Comparison of ENCODE assay signal across 1 cellular context in the genomic region with DNA sequence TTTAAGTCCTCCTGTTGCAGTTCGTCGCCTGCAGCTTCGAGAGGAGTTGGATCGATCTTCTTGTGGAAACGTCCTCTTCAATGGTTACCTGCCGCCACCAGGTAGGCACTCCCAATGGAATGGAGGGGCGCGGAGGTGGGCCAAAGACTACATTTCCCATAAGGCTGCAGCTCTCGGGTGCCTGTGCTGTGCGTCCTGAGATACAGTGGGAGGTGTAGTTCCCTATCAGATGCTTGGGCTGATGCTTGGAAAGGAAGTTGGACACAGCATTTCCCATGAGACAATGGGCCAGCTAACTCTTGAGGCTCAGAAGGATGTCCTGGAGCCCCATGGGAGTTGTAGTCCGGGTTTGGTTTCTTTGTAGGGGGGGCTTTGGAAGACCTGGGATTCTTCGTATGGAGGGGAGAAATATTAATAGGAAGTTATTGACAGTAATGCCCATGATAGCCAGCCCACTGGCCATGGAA.
TF ChIP-seq lines count a peak whose summit lies in the region.

No MANE protein-coding gene starts in this region.

TF ChIP-seq in K562, 482 proteins besides CTCF, POLR2A, EP300 and RAD21 (continued from another document and continues in another):
- no peak for TF ChIP-seq COPS2 (conservative IDR thresholded peaks at IDR 0.05)
- peak; percentile 77; the same call in 1 of the 2 replicates for TF ChIP-seq GABPB1 (CRISPR knock-in tag; IDR thresholded peaks at IDR 0.05)
- no peak for TF ChIP-seq ZNF316 (IDR thresholded peaks at IDR 0.05)
- TF ChIP-seq, protein P1, sequence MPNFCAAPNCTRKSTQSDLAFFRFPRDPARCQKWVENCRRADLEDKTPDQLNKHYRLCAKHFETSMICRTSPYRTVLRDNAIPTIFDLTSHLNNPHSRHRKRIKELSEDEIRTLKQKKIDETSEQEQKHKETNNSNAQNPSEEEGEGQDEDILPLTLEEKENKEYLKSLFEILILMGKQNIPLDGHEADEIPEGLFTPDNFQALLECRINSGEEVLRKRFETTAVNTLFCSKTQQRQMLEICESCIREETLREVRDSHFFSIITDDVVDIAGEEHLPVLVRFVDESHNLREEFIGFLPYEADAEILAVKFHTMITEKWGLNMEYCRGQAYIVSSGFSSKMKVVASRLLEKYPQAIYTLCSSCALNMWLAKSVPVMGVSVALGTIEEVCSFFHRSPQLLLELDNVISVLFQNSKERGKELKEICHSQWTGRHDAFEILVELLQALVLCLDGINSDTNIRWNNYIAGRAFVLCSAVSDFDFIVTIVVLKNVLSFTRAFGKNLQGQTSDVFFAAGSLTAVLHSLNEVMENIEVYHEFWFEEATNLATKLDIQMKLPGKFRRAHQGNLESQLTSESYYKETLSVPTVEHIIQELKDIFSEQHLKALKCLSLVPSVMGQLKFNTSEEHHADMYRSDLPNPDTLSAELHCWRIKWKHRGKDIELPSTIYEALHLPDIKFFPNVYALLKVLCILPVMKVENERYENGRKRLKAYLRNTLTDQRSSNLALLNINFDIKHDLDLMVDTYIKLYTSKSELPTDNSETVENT (CRISPR knock-in tag; IDR thresholded peaks at IDR 0.05), result no peak
- TF ChIP-seq RBM17 (IDR thresholded peaks at IDR 0.05; ENCODE audit: borderline replicate concordance, low read depth, low read length), result no peak
- TF ChIP-seq CC2D1A (IDR thresholded peaks at IDR 0.05), result no peak
- no peak for TF ChIP-seq ZFP30 (CRISPR knock-in tag; IDR thresholded peaks at IDR 0.05; ENCODE audit: borderline replicate concordance)
- TF ChIP-seq SMAD1 (IDR thresholded peaks at IDR 0.05; ENCODE audit: low read depth, low read length, partially characterized antibody), result no peak
- no peak for TF ChIP-seq CUX1 (CRISPR knock-in tag; IDR thresholded peaks at IDR 0.05)
- no peak for TF ChIP-seq TRIM24 (IDR thresholded peaks at IDR 0.05)
- TF ChIP-seq GTF3C2 (IDR thresholded peaks at IDR 0.05; ENCODE audit: borderline replicate concordance, extremely low read depth, insufficient read length), result no peak
- TF ChIP-seq CEBPB (tag; IDR thresholded peaks at IDR 0.05), result no peak
- no peak for TF ChIP-seq ZNF79 (CRISPR knock-in tag; IDR thresholded peaks at IDR 0.05; ENCODE audit: low read depth)
- no peak for TF ChIP-seq GTF2E2 (tag; IDR thresholded peaks at IDR 0.05)
- TF ChIP-seq ZFP1 (CRISPR knock-in tag; IDR thresholded peaks at IDR 0.05), result no peak
- peak; percentile 82 for TF ChIP-seq SPI1 (IDR thresholded peaks at IDR 0.05; ENCODE audit: borderline replicate concordance, low read depth, low read length)
- no peak for TF ChIP-seq E2F6 (IDR thresholded peaks at IDR 0.05; ENCODE audit: borderline replicate concordance in 1 of 2, extremely low read depth in 1 of 2, insufficient read depth in 1 of 2, insufficient read length in 1 of 2, low read depth in 1 of 2, low read length in 1 of 2, poor library complexity in 1 of 2, severe bottlenecking in 1 of 2)
- peak; percentile 63; the same call in 1 of the 2 replicates for TF ChIP-seq JUND (IDR thresholded peaks at IDR 0.05; ENCODE audit: borderline replicate concordance, low read depth, low read length)
- peak; percentile 31; the same call in 1 of the 3 replicates for TF ChIP-seq JUND (tag; IDR thresholded peaks at IDR 0.05; ENCODE audit: borderline replicate concordance, low read depth, low read length)
- TF ChIP-seq BCLAF1 (IDR thresholded peaks at IDR 0.05; ENCODE audit: borderline replicate concordance in 1 of 2, control insufficient read depth in 1 of 2, low read depth in 2 of 2, low read length in 1 of 2), result no peak
- TF ChIP-seq ZNF197 (CRISPR knock-in tag; IDR thresholded peaks at IDR 0.05; ENCODE audit: low read depth), result peak; percentile 63; the same call in 1 of the 2 replicates
- TF ChIP-seq ZNF124 (CRISPR knock-in tag; IDR thresholded peaks at IDR 0.05), result no peak
- TF ChIP-seq, protein P2, sequence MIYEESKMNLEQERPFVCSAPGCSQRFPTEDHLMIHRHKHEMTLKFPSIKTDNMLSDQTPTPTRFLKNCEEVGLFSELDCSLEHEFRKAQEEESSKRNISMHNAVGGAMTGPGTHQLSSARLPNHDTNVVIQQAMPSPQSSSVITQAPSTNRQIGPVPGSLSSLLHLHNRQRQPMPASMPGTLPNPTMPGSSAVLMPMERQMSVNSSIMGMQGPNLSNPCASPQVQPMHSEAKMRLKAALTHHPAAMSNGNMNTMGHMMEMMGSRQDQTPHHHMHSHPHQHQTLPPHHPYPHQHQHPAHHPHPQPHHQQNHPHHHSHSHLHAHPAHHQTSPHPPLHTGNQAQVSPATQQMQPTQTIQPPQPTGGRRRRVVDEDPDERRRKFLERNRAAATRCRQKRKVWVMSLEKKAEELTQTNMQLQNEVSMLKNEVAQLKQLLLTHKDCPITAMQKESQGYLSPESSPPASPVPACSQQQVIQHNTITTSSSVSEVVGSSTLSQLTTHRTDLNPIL (CRISPR knock-in tag; IDR thresholded peaks at IDR 0.05), result no peak
- no peak for TF ChIP-seq ZNF133 (CRISPR knock-in tag; IDR thresholded peaks at IDR 0.05)
- peak; percentile 93 for TF ChIP-seq ZNF175 (CRISPR knock-in tag; IDR thresholded peaks at IDR 0.05; ENCODE audit: low read depth)
- TF ChIP-seq ZNF766 (CRISPR knock-in tag; conservative IDR thresholded peaks at IDR 0.05), result peak; percentile 95
- no peak for TF ChIP-seq HES1 (IDR thresholded peaks at IDR 0.05; ENCODE audit: low read depth)
- no peak for TF ChIP-seq ZNF24 (IDR thresholded peaks at IDR 0.05)
- no peak for TF ChIP-seq HMGN3 (IDR thresholded peaks at IDR 0.05; ENCODE audit: borderline replicate concordance, extremely low read depth, insufficient read length, low read depth, low read length)
- no peak for TF ChIP-seq SNRNP70 (optimal IDR thresholded peaks at IDR 0.05; ENCODE audit: low read depth, low read length)
- TF ChIP-seq, protein P3, sequence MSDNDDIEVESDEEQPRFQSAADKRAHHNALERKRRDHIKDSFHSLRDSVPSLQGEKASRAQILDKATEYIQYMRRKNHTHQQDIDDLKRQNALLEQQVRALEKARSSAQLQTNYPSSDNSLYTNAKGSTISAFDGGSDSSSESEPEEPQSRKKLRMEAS (CRISPR knock-in tag; IDR thresholded peaks at IDR 0.05), result peak; percentile 37; the same call in 1 of the 2 replicates
- no peak for TF ChIP-seq ATF3 (IDR thresholded peaks at IDR 0.05)
- no peak for TF ChIP-seq ATF3 (CRISPR knock-in tag; conservative IDR thresholded peaks at IDR 0.05)
- TF ChIP-seq, protein P4, sequence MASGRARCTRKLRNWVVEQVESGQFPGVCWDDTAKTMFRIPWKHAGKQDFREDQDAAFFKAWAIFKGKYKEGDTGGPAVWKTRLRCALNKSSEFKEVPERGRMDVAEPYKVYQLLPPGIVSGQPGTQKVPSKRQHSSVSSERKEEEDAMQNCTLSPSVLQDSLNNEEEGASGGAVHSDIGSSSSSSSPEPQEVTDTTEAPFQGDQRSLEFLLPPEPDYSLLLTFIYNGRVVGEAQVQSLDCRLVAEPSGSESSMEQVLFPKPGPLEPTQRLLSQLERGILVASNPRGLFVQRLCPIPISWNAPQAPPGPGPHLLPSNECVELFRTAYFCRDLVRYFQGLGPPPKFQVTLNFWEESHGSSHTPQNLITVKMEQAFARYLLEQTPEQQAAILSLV (tag; IDR thresholded peaks at IDR 0.05), result no peak
- no peak for TF ChIP-seq MCM2 (IDR thresholded peaks at IDR 0.05; ENCODE audit: low read depth)
- no peak for TF ChIP-seq CAMTA2 (CRISPR knock-in tag; conservative IDR thresholded peaks at IDR 0.05)
- no peak for TF ChIP-seq KHSRP (IDR thresholded peaks at IDR 0.05)
- TF ChIP-seq ZNF449 (CRISPR knock-in tag; IDR thresholded peaks at IDR 0.05), result no peak
